In genomic region chr1:230251644-230252191, GRCh38 we compare ENCODE assay signal across 13 cellular contexts.
A peak's percentile ranks its signal among the peaks of the same experiment; 100 is the strongest.
DNase-seq lines count a peak whose midpoint lies in the region; ATAC-seq and TF ChIP-seq lines count a peak whose summit lies in the region.
"Had no signal": no experiment of that assay in that cellular context is flagged by ENCODE, and none has a peak within 500 bp of the region (broad histone marks: within the 10 kb centered on the region; RNA-seq: fewer than 3 reads in every experiment).

No MANE protein-coding gene starts in this region.

- TF ChIP-seq CTCF in GM10248 (IDR thresholded peaks at IDR 0.05; ENCODE audit: control extremely low read depth, extremely low read depth, low read depth, missing control alignments) (no peak), osteoblast (IDR thresholded peaks at IDR 0.05; ENCODE audit: extremely low read depth, low read depth, low read length) (no peak)

- H3K36me3 ChIP-seq in osteoblast (ENCODE audit: insufficient read depth, low read length) = peaks cover 55% of the 10 kb centered on the region

- no peaks in the 10 kb centered on the region for H3K4me1 ChIP-seq in osteoblast (ENCODE audit: insufficient read depth, low read length)
- H3K4me1 ChIP-seq: BLaER1, SJCRH30 had no signal

- no peak overlapping the region for H3K27ac ChIP-seq in osteoblast (ENCODE audit: low read depth, low read length)
- H3K27ac ChIP-seq: BLaER1, heart left ventricle, SJCRH30 had no signal

- peaks cover 17% of the 10 kb centered on the region for H4K20me1 ChIP-seq in osteoblast (ENCODE audit: insufficient read depth, low read length)

- DNase-seq in GM10248 (ENCODE audit: extremely low spot score) (peak; percentile 71), LoVo (ENCODE audit: low spot score) (no peak), NCI-H2171 (lab: John Stamatoyannopoulos, UW) (no peak), osteoblast (ENCODE audit: insufficient read length, low spot score, missing footprints) (no peak)
- DNase-seq in activated naive CD4-positive, alpha-beta T cell treated with anti-CD3 and anti-CD28 coated beads, Interleukin-2, amount 50 U/mL, for 72 hours (ENCODE audit: low spot score in 2 of 2) = no peak
- DNase-seq in stimulated activated CD8-positive, alpha-beta memory T cell treated with anti-CD3 and anti-CD28 coated beads, Interleukin-4, amount 100 ng/mL, for 48 hours = no peak
- DNase-seq: cortex of kidney, heart left ventricle, NCI-H2081 treated with DMSO at 0.1 percent for 48 hours, SJCRH30 had no signal

- CTCF ChIA-PET in GM10248 (lab: Yijun Ruan, JAX) = interaction anchor here (0.9 kb wide), 1 partner anchor 28 kb away, joined by 3 read pairs; no protein-coding TSS in a partner anchor

- peaks cover 44 to 60% of the 10 kb centered on the region in 2 donors for H3K36me3 Mint-ChIP-seq in activated naive CD4-positive, alpha-beta T cell treated with anti-CD3 and anti-CD28 coated beads, Interleukin-2, amount 50 U/mL, for 72 hours

- no peaks in the 10 kb centered on the region for H3K9me3 Mint-ChIP-seq in activated naive CD4-positive, alpha-beta T cell treated with anti-CD3 and anti-CD28 coated beads, Interleukin-2, amount 50 U/mL, for 72 hours

- H3K27me3 ChIP-seq in osteoblast (ENCODE audit: insufficient read depth, low read length) = no peaks in the 10 kb centered on the region
- H3K27me3 ChIP-seq: BLaER1, heart left ventricle, SJCRH30 had no signal

- H3K4me2 ChIP-seq in osteoblast (ENCODE audit: insufficient read depth, low read length) = no peak overlapping the region
- H3K4me2 ChIP-seq: BLaER1 had no signal

- peaks cover 6% of the 10 kb centered on the region for H3K79me2 ChIP-seq in osteoblast (ENCODE audit: insufficient read depth, low read length)

- no peak overlapping the region for H2AFZ ChIP-seq in osteoblast (ENCODE audit: low read length)

- no peak overlapping the region for H3K4me3 ChIP-seq in osteoblast (ENCODE audit: insufficient read depth, low read length)
- H3K4me3 ChIP-seq: BLaER1, heart left ventricle, SJCRH30 had no signal

- peak; percentile 82 for ATAC-seq in GM18909 (IDR thresholded peaks at IDR 0.05; ENCODE audit: poor library complexity, unreplicated experiment)
- peak; percentile 96 for ATAC-seq in HG02852 (IDR thresholded peaks at IDR 0.05; ENCODE audit: unreplicated experiment)
- peak; percentile 68 to 81 for ATAC-seq in activated naive CD4-positive, alpha-beta T cell treated with anti-CD3 and anti-CD28 coated beads, Interleukin-2, amount 50 U/mL, for 72 hours
- ATAC-seq: heart left ventricle had no signal

- POLR2A ChIA-PET in GM10248 (lab: Yijun Ruan, JAX) = no interaction called here

- no peaks in the 10 kb centered on the region for H3K9me3 ChIP-seq in osteoblast (ENCODE audit: low read depth, low read length)
- H3K9me3 ChIP-seq: heart left ventricle, SJCRH30 had no signal

- peak overlapping the region; percentile 37 to 65 for H3K27ac Mint-ChIP-seq in activated naive CD4-positive, alpha-beta T cell treated with anti-CD3 and anti-CD28 coated beads, Interleukin-2, amount 50 U/mL, for 72 hours
